In genomic region chr7:112067609-112068540, GRCh38 we compare ENCODE assay signal across 22 cellular contexts.
DNase-seq lines count a peak whose midpoint lies in the region; TF ChIP-seq lines count a peak whose summit lies in the region.
"Had no signal": no experiment of that assay in that cellular context is flagged by ENCODE, and none has a peak within 500 bp of the region (broad histone marks: within the 10 kb centered on the region; RNA-seq: fewer than 3 reads in every experiment).

No MANE protein-coding gene starts in this region.

- CTCF ChIA-PET in activated CD4-positive, alpha-beta memory T cell treated with anti-CD3 and anti-CD28 coated beads, Interleukin-2, amount 10 ng/mL, durations not matched to agents 7 days and 5 days (lab: Charles Lee) = no interaction called here

- H3K27me3 ChIP-seq in testis = no peaks in the 10 kb centered on the region
- H3K27me3 ChIP-seq: BLaER1 treated with 17β-estradiol and CSF1 and Interleukin-3, amounts not matched to agents 10 nM and 100 nM; stomach; uterus had no signal

- no peak overlapping the region for H3K4me3 ChIP-seq in testis
- H3K4me3 ChIP-seq: BLaER1 treated with 17β-estradiol and CSF1 and Interleukin-3, amounts not matched to agents 10 nM and 100 nM; prostate gland; stomach; uterus had no signal

- no peak overlapping the region for H3K4me3 Mint-ChIP-seq in activated CD4-positive, alpha-beta memory T cell treated with anti-CD3 and anti-CD28 coated beads, Interleukin-2, amount 10 ng/mL, durations not matched to agents 7 days and 5 days
- H3K4me3 Mint-ChIP-seq: activated CD4-positive, alpha-beta T cell treated with anti-CD3 and anti-CD28 coated beads, Interleukin-2, amount 10 ng/mL, durations not matched to agents 24 days and 14 days; natural killer cell treated with Interleukin-12 subunit alpha and Interleukin-12 subunit beta and Interleukin-15 and Interleukin-18, amount 100 ng/mL, for 72 hours had no signal

- TF ChIP-seq CTCF in testis (IDR thresholded peaks at IDR 0.05) = no peak

- no peaks in the 10 kb centered on the region for H3K9me3 Mint-ChIP-seq in activated CD4-positive, alpha-beta memory T cell treated with anti-CD3 and anti-CD28 coated beads, Interleukin-2, amount 10 ng/mL, durations not matched to agents 7 days and 5 days
- H3K9me3 Mint-ChIP-seq: activated CD4-positive, alpha-beta T cell treated with anti-CD3 and anti-CD28 coated beads, Interleukin-2, amount 10 ng/mL, durations not matched to agents 24 days and 14 days had no signal

- no peaks in the 10 kb centered on the region for H3K36me3 ChIP-seq in testis (ENCODE audit: low read depth, missing control alignments)
- H3K36me3 ChIP-seq: prostate gland, stomach, uterus had no signal

- DNase-seq in NCI-H2107 treated with DMSO at 0.1 percent for 48 hours (lab: John Stamatoyannopoulos, UW; ENCODE audit: unreplicated experiment) (peak; percentile 22), NCI-H2107 (lab: John Stamatoyannopoulos, UW) (no peak), kidney glomerular epithelial cell (lab: John Stamatoyannopoulos, UW) (peak; percentile 90), renal cortical epithelial cell (ENCODE audit: low read depth) (peak; percentile 91), testis (no peak), NCI-H510A (lab: John Stamatoyannopoulos, UW) (no peak)
- DNase-seq in activated CD4-positive, alpha-beta memory T cell treated with anti-CD3 and anti-CD28 coated beads, Interleukin-2, amount 10 ng/mL, durations not matched to agents 7 days and 5 days = no peak
- DNase-seq: 8988T; activated CD4-positive, alpha-beta T cell treated with anti-CD3 and anti-CD28 coated beads, Interleukin-2, amount 10 ng/mL, durations not matched to agents 24 days and 14 days; activated CD8-positive, alpha-beta memory T cell treated with anti-CD3 and anti-CD28 coated beads, Interleukin-2, amount 50 U/mL, for 4 hours; activated effector memory CD4-positive, alpha-beta T cell treated with Interleukin-2 at 50 U/mL for 16 hours; mesendoderm; NCI-H1105 treated with DMSO at 0.1 percent for 48 hours; small intestine; stimulated activated CD4-positive, alpha-beta T cell treated with anti-CD3 and anti-CD28 coated beads, Interleukin-4, amount 100 ng/mL, for 24 hours; stomach; uterus had no signal

- no peaks in the 10 kb centered on the region for H3K36me3 Mint-ChIP-seq in activated CD4-positive, alpha-beta memory T cell treated with anti-CD3 and anti-CD28 coated beads, Interleukin-2, amount 10 ng/mL, durations not matched to agents 7 days and 5 days (ENCODE audit: low read depth)
- H3K36me3 Mint-ChIP-seq: natural killer cell treated with Interleukin-12 subunit alpha and Interleukin-12 subunit beta and Interleukin-15 and Interleukin-18, amount 100 ng/mL, for 72 hours had no signal

- intact Hi-C loops in testis (cut with DNase I; ENCODE audit: low total_unique reads) = no loop called here

- H3K27ac ChIP-seq in angular gyrus (ENCODE audit: low read depth, low read length) = peak overlapping the region; percentile 50
- H3K27ac ChIP-seq in testis = no peak overlapping the region
- H3K27ac ChIP-seq: BLaER1 treated with 17β-estradiol and CSF1 and Interleukin-3, amounts not matched to agents 10 nM and 100 nM; prostate gland; RWPE1; stomach; uterus had no signal

- no peaks in the 10 kb centered on the region for H3K4me1 Mint-ChIP-seq in activated CD4-positive, alpha-beta memory T cell treated with anti-CD3 and anti-CD28 coated beads, Interleukin-2, amount 10 ng/mL, durations not matched to agents 7 days and 5 days
- H3K4me1 Mint-ChIP-seq: activated CD4-positive, alpha-beta T cell treated with anti-CD3 and anti-CD28 coated beads, Interleukin-2, amount 10 ng/mL, durations not matched to agents 24 days and 14 days had no signal

- no peak for TF ChIP-seq POLR2A in testis (IDR thresholded peaks at IDR 0.05)

- POLR2A ChIA-PET in activated CD4-positive, alpha-beta memory T cell treated with anti-CD3 and anti-CD28 coated beads, Interleukin-2, amount 10 ng/mL, durations not matched to agents 7 days and 5 days (lab: Charles Lee) = no interaction called here

- WGBS in testis, 2 donors = 87 to 93% methylated on average over 5 of the region's 5 CpGs

- peaks cover 6% of the 10 kb centered on the region for H3K27me3 Mint-ChIP-seq in activated CD4-positive, alpha-beta memory T cell treated with anti-CD3 and anti-CD28 coated beads, Interleukin-2, amount 10 ng/mL, durations not matched to agents 7 days and 5 days

- no peak overlapping the region for H3K27ac Mint-ChIP-seq in activated CD4-positive, alpha-beta memory T cell treated with anti-CD3 and anti-CD28 coated beads, Interleukin-2, amount 10 ng/mL, durations not matched to agents 7 days and 5 days
- H3K27ac Mint-ChIP-seq: activated CD4-positive, alpha-beta T cell treated with anti-CD3 and anti-CD28 coated beads, Interleukin-2, amount 10 ng/mL, durations not matched to agents 24 days and 14 days; natural killer cell treated with Interleukin-12 subunit alpha and Interleukin-12 subunit beta and Interleukin-15 and Interleukin-18, amount 100 ng/mL, for 72 hours had no signal

- no peaks in the 10 kb centered on the region for H3K9me3 ChIP-seq in testis
- H3K9me3 ChIP-seq: prostate gland, stomach, uterus had no signal

- no peaks in the 10 kb centered on the region for H3K4me1 ChIP-seq in testis
- H3K4me1 ChIP-seq: uterus had no signal

Comparison
In these comparisons a context has a peak if more than half of its experiments do, and no peak if none do; other contexts are left out.
1. DNase-seq: peak in NCI-H2107 treated with DMSO at 0.1 percent for 48 hours (single experiment), kidney glomerular epithelial cell (single experiment) and renal cortical epithelial cell (single experiment); none in NCI-H2107 (single experiment), testis (single experiment), activated CD4-positive, alpha-beta memory T cell treated with anti-CD3 and anti-CD28 coated beads, Interleukin-2, amount 10 ng/mL, durations not matched to agents 7 days and 5 days (single experiment) and NCI-H510A (single experiment).